In genomic region chr6:30061766-30062458, GRCh38 we compare ENCODE assay signal across 8 cellular contexts. TPM values are rescaled to one million over a fixed set of nuclear protein-coding genes. Genes with fewer than 3 reads are reported as not detected.
A peak's percentile ranks its signal among the peaks of the same experiment; 100 is the strongest.
DNase-seq lines count a peak whose midpoint lies in the region; ATAC-seq and TF ChIP-seq lines count a peak whose summit lies in the region.

No MANE protein-coding gene starts in this region.

- TF ChIP-seq EP300 in ovary (IDR thresholded peaks at IDR 0.05), result no peak

- H3K4me1 Mint-ChIP-seq in Calu3 (ENCODE audit: low read depth, unreplicated experiment), result peaks cover 21% of the 10 kb centered on the region

- peak; percentile 11 for ATAC-seq in GM19463 (IDR thresholded peaks at IDR 0.05; ENCODE audit: unreplicated experiment)

- CTCF ChIA-PET in Calu3 (lab: Charles Lee), result interaction anchor here (1.0 to 1.7 kb wide), 2 partner anchors 30 to 34 kb away, joined by 3 to 4 read pairs; no protein-coding TSS in a partner anchor

- intact Hi-C loops in Calu3 (cut with micrococcal nuclease; ENCODE audit: unreplicated experiment) (no loop called here), ovary (cut with DNase I) (no loop called here)

- no peak for TF ChIP-seq CTCF in Calu3 (IDR thresholded peaks at IDR 0.05; ENCODE audit: unreplicated experiment)
- no peak for TF ChIP-seq CTCF in ovary (IDR thresholded peaks at IDR 0.05)

- peaks cover 5% of the 10 kb centered on the region for H3K4me1 ChIP-seq in ovary (ENCODE audit: insufficient read depth)

- peak overlapping the region; percentile 89 for H3K4me3 ChIP-seq in ovary

- DNase-seq in Calu3 (peak; percentile 32), Kasumi-1 (lab: John Stamatoyannopoulos, UW) (peak; percentile 62), activated T-helper 1 cell treated with Interleukin-2 at 50 U/mL for 16 hours (ENCODE audit: low read depth) (peak; percentile 13), germinal center (ENCODE audit: low spot score) (peak; percentile 47), ovary (peak in 2 of 5 donors; percentile 20 to 37), GM19238 (ENCODE audit: insufficient read length, low spot score) (no peak)
- DNase-seq in activated CD8-positive, alpha-beta memory T cell treated with anti-CD3 and anti-CD28 coated beads, Interleukin-2, amount 50 U/mL, for 4 hours, result no peak

- WGBS in ovary, 3 donors, result 39 to 50% (median 44%) methylated on average over 15 of the region's 15 CpGs

- peak overlapping the region; percentile 1 to 88 for H3K27ac ChIP-seq in ovary

- H3K27me3 Mint-ChIP-seq in Calu3 (ENCODE audit: unreplicated experiment), result no peaks in the 10 kb centered on the region

- TF ChIP-seq POLR2A in ovary (IDR thresholded peaks at IDR 0.05), result no peak

- no peaks in the 10 kb centered on the region for H3K9me3 ChIP-seq in ovary

- no peaks in the 10 kb centered on the region for H3K36me3 ChIP-seq in ovary

- H3K27ac Mint-ChIP-seq in Calu3 (ENCODE audit: unreplicated experiment), result peak overlapping the region; percentile 87

- H3K36me3 Mint-ChIP-seq in Calu3 (ENCODE audit: insufficient read depth, unreplicated experiment), result peaks cover 29% of the 10 kb centered on the region

- no peaks in the 10 kb centered on the region for H3K9me3 Mint-ChIP-seq in Calu3 (ENCODE audit: low read depth, unreplicated experiment)

- BruUV-seq in Calu3 (replicated peaks; lab: Mats Ljungman, UMichigan), result no TSS peak

- H3K27me3 ChIP-seq in ovary, result no peaks in the 10 kb centered on the region

- peak overlapping the region; percentile 96 for H3K4me3 Mint-ChIP-seq in Calu3 (ENCODE audit: low read depth, unreplicated experiment)

RNA-seq across cellular contexts. Expression of gene POLR1H, which starts 0.8 kb away (rescaled TPM):
- total RNA-seq in Calu3 (2022) (25.1 and 25.2 TPM in 2 replicates), ovary (10 to 100 TPM; 23.9 to 37.9 (median 28.3) TPM)
- polyA plus RNA-seq in ovary, result 10 to 100 TPM; 23.1 to 46.6 TPM

RNA-seq across cellular contexts. Expression of gene PPP1R11, which starts 5.1 kb away (rescaled TPM):
- total RNA-seq in Calu3 (2022) (72.8 and 75.2 TPM in 2 replicates), ovary (10 to 100 TPM; 27.8 to 50.8 (median 43.2) TPM)
- polyA plus RNA-seq in ovary, result 100 to 1,000 TPM in 1 of 2 donors, 10 to 100 TPM in 1; 48.6 to 114 TPM

RNA-seq across cellular contexts. Expression of gene RNF39, which starts 13.7 kb away (rescaled TPM):
- 1.3 and 1.4 TPM in 2 replicates for total RNA-seq in Calu3 (2022)
- 1 to 10 TPM in 3 of 7 donors, under 1 TPM in 3, not detected in 1; 0.28 to 3.1 (median 0.97) TPM for total RNA-seq in ovary
- 1 to 10 TPM in 1 of 2 donors, under 1 TPM in 1; 0.57 to 1.1 TPM for polyA plus RNA-seq in ovary

RNA-seq across cellular contexts. Expression of gene TRIM31, which starts 51.0 kb away (rescaled TPM):
- total RNA-seq in Calu3 (2022) (161 and 181 TPM in 2 replicates), ovary (not detected)
- polyA plus RNA-seq in ovary, result not detected

Comparison
In these comparisons a context has a peak if more than half of its experiments do, and no peak if none do; other contexts are left out.
1. DNase-seq: peak in Calu3 (single experiment), Kasumi-1 (2 of 2), activated T-helper 1 cell treated with Interleukin-2 at 50 U/mL for 16 hours (single experiment) and germinal center (single experiment); none in GM19238 (single experiment) and activated CD8-positive, alpha-beta memory T cell treated with anti-CD3 and anti-CD28 coated beads, Interleukin-2, amount 50 U/mL, for 4 hours (single experiment).